ENCODE assay signal across 8 cellular contexts in genomic region chr6:30396833-30397479, GRCh38. TPM values are rescaled to one million over a fixed set of nuclear protein-coding genes. Genes with fewer than 3 reads are reported as not detected.
A peak's percentile ranks its signal among the peaks of the same experiment; 100 is the strongest.
DNase-seq lines count a peak whose midpoint lies in the region; ATAC-seq and TF ChIP-seq lines count a peak whose summit lies in the region.

No MANE protein-coding gene starts in this region.

- no peaks in the 10 kb centered on the region for H3K36me3 ChIP-seq in liver (ENCODE audit: control insufficient read depth in 4 of 4, insufficient read depth in 3 of 4, low read depth in 1 of 4, low read length in 3 of 4)

- TF ChIP-seq CTCF in coronary artery (IDR thresholded peaks at IDR 0.05) = peak; percentile 76
- peak; percentile 81 for TF ChIP-seq CTCF in liver (IDR thresholded peaks at IDR 0.05; ENCODE audit: low read depth, low read length, missing input control)

- H3K27me3 ChIP-seq in liver (ENCODE audit: control insufficient read depth in 4 of 4, insufficient read depth in 4 of 4, low read length in 3 of 4) = peaks cover 0 to 4% (median 0%) of the 10 kb centered on the region in 4 donors

- DNase-seq in DMS53 treated with DMSO at 0.1 percent for 48 hours (lab: John Stamatoyannopoulos, UW; ENCODE audit: unreplicated experiment) (peak; percentile 61), NCI-H526 (lab: John Stamatoyannopoulos, UW) (peak; percentile 22 to 91), coronary artery (ENCODE audit: low spot score) (no peak)
- DNase-seq in activated CD4-positive, alpha-beta T cell treated with anti-CD3 and anti-CD28 coated beads, Interleukin-2, amount 50 U/mL, for 1 hour = peak; percentile 86
- peak; percentile 76 to 86 (median 78) for DNase-seq in stimulated activated CD4-positive, alpha-beta T cell treated with anti-CD3 and anti-CD28 coated beads, TNF-alpha, amount 100 ng/mL, for 24 hours (ENCODE audit: low read depth in 3 of 3)

- ATAC-seq in HG02678 (IDR thresholded peaks at IDR 0.05; ENCODE audit: unreplicated experiment) (peak; percentile 66), GM21423 (IDR thresholded peaks at IDR 0.05; ENCODE audit: unreplicated experiment) (no peak)

- WGBS in liver = 13% methylated on average over 20 of the region's 20 CpGs

- no peaks in the 10 kb centered on the region for H3K9me3 ChIP-seq in liver (ENCODE audit: control insufficient read depth in 4 of 4, low read length in 3 of 4)

- no peak overlapping the region for H3K27ac ChIP-seq in coronary artery
- no peak overlapping the region for H3K27ac ChIP-seq in liver (ENCODE audit: low read depth in 1 of 2, low read length in 2 of 2)

- peaks cover 0 to 4% (median 0%) of the 10 kb centered on the region in 4 donors for H3K4me1 ChIP-seq in liver (ENCODE audit: control insufficient read depth in 4 of 4, insufficient read depth in 4 of 4, low read length in 3 of 4)

- H3K4me3 ChIP-seq in coronary artery (no peak overlapping the region), liver (ENCODE audit: low read depth in 1 of 3, low read length in 3 of 3) (no peak overlapping the region)

- no peak overlapping the region for H3K9ac ChIP-seq in liver (ENCODE audit: low read depth in 1 of 2, low read length in 2 of 2)

- peak; percentile 81 to 91 for TF ChIP-seq RAD21 in liver (IDR thresholded peaks at IDR 0.05)

TF ChIP-seq in liver, 16 proteins besides CTCF, POLR2A, EP300 and RAD21:
- TF ChIP-seq YY1 (IDR thresholded peaks at IDR 0.05) (no peak), GABPA (IDR thresholded peaks at IDR 0.05 in 1 of 2, conservative IDR thresholded peaks at IDR 0.05 in 1 of 2) (no peak), ATF3 (IDR thresholded peaks at IDR 0.05) (no peak), RXRA (IDR thresholded peaks at IDR 0.05) (no peak), NR2F2 (IDR thresholded peaks at IDR 0.05) (no peak), REST (IDR thresholded peaks at IDR 0.05) (no peak), EGR1 (IDR thresholded peaks at IDR 0.05; ENCODE audit: low read depth in 2 of 2) (no peak), ZBTB33 (IDR thresholded peaks at IDR 0.05) (no peak), HNF4G (IDR thresholded peaks at IDR 0.05) (no peak), FOXA1 (IDR thresholded peaks at IDR 0.05) (no peak), SP1 (IDR thresholded peaks at IDR 0.05) (no peak)

RNA-seq across cellular contexts. Expression of gene RPP21, which starts 52.0 kb away (rescaled TPM):
- total RNA-seq in liver = 10 to 100 TPM in 1 of 2 donors, 1 to 10 TPM in 1; 9.3 to 19.8 TPM
- 10 to 100 TPM; 22.2 to 32.9 TPM for polyA plus RNA-seq in liver
